ENCODE assay signal across 8 cellular contexts in genomic region chr9:19161257-19162025, GRCh38. TPM values are rescaled to one million over a fixed set of nuclear protein-coding genes. Genes with fewer than 3 reads are reported as not detected.
DNase-seq lines count a peak whose midpoint lies in the region; FAIRE-seq and TF ChIP-seq lines count a peak whose summit lies in the region.

No MANE protein-coding gene starts in this region.

- no peaks in the 10 kb centered on the region for H3K79me2 ChIP-seq in endothelial cell of umbilical vein (ENCODE audit: control insufficient read depth, insufficient read depth, low read length)

- dilution Hi-C loops in endothelial cell of umbilical vein (cut with MboI; ENCODE audit: extremely low pct_ligation_motif_present, low sequenced_read_pairs): no loop called here

- FAIRE-seq in endothelial cell of umbilical vein (lab: Jason Lieb, UNC): peak; percentile 68

- no peaks in the 10 kb centered on the region for H3K36me3 ChIP-seq in CD4-positive, alpha-beta memory T cell (ENCODE audit: insufficient read depth, low read length)
- no peaks in the 10 kb centered on the region for H3K36me3 ChIP-seq in WERI-Rb-1
- H3K36me3 ChIP-seq in endothelial cell of umbilical vein (ENCODE audit: control insufficient read depth in 2 of 2, extremely low read depth in 1 of 2, insufficient read depth in 2 of 2, low read length in 2 of 2): no peaks in the 10 kb centered on the region
- no peaks in the 10 kb centered on the region for H3K36me3 ChIP-seq in neutrophil

- H3K4me1 Mint-ChIP-seq in CD4-positive, alpha-beta memory T cell: peaks cover 11 to 19% (median 14%) of the 10 kb centered on the region in 4 donors

- H3K9me1 ChIP-seq in endothelial cell of umbilical vein (replicated peaks; ENCODE audit: control insufficient read depth, extremely low read depth, insufficient read depth, low read length): no peaks in the 10 kb centered on the region

- H3K4me1 ChIP-seq in CD4-positive, alpha-beta memory T cell (ENCODE audit: insufficient read depth, low read length): peaks cover 18% of the 10 kb centered on the region
- peaks cover 11% of the 10 kb centered on the region for H3K4me1 ChIP-seq in endothelial cell of umbilical vein (ENCODE audit: control insufficient read depth, extremely low read depth, insufficient read depth, low read length)
- H3K4me1 ChIP-seq in neutrophil (ENCODE audit: control insufficient read depth in 1 of 2, insufficient read depth in 1 of 2, low read depth in 1 of 2, low read length in 1 of 2): peaks cover 16 to 18% of the 10 kb centered on the region in 2 experiments

- H3K9ac ChIP-seq in endothelial cell of umbilical vein (replicated peaks; ENCODE audit: extremely low read depth, insufficient read depth, low read length): no peak overlapping the region

- no peak for TF ChIP-seq POLR2A in endothelial cell of umbilical vein (IDR thresholded peaks at IDR 0.05; ENCODE audit: low read depth, low read length)

- no peak overlapping the region for H2AFZ ChIP-seq in endothelial cell of umbilical vein (ENCODE audit: low read depth, low read length)

- H3K4me3 ChIP-seq in CD4-positive, alpha-beta memory T cell (ENCODE audit: low read length in 2 of 2): no peak overlapping the region
- H3K4me3 ChIP-seq in WERI-Rb-1 (ENCODE audit: low read depth, low read length) (no peak overlapping the region), endothelial cell of umbilical vein (replicated peaks in 1 of 3; ENCODE audit: insufficient read depth in 1 of 3, low read depth in 1 of 3, low read length in 3 of 3) (no peak overlapping the region), neutrophil (ENCODE audit: low read depth in 1 of 2, low read length in 1 of 2) (no peak overlapping the region)

- no peaks in the 10 kb centered on the region for H4K20me1 ChIP-seq in endothelial cell of umbilical vein (replicated peaks; ENCODE audit: control insufficient read depth, extremely low read depth, insufficient read depth, low read length)

- no peaks in the 10 kb centered on the region for H3K27me3 ChIP-seq in CD4-positive, alpha-beta memory T cell (ENCODE audit: insufficient read depth, low read length)
- H3K27me3 ChIP-seq in WERI-Rb-1 (ENCODE audit: insufficient read depth, low read depth, severe bottlenecking) (no peaks in the 10 kb centered on the region), endothelial cell of umbilical vein (ENCODE audit: control insufficient read depth in 2 of 2, insufficient read depth in 2 of 2, low read length in 2 of 2) (no peaks in the 10 kb centered on the region), neutrophil (no peaks in the 10 kb centered on the region)

- BruUV-seq in endothelial cell of umbilical vein (replicated peaks; lab: Mats Ljungman, UMichigan): no TSS peak

- CTCF ChIA-PET in CD4-positive, alpha-beta memory T cell (lab: Charles Lee; ENCODE audit: partially characterized antibody): interaction anchor here (0.6 to 1.8 kb wide), 6 partner anchors 10 to 296 kb away, joined by 3 to 5 read pairs (median 4); no protein-coding TSS in a partner anchor
- CTCF ChIA-PET in endothelial cell of umbilical vein (lab: Charles Lee) (interaction anchor here (0.6 to 4.7 kb wide), 4 partner anchors 10 to 112 kb away, joined by 3 to 13 read pairs (median 4); partner anchors contain the start of gene RRAGA), HEK293T (lab: Yijun Ruan, JAX) (interaction anchor here (0.7 kb wide), 1 partner anchor 22 kb away, joined by 3 read pairs; no protein-coding TSS in a partner anchor)

- peak overlapping the region in 7 of 8 donors; percentile 56 to 75 (median 67) for H3K4me3 Mint-ChIP-seq in CD4-positive, alpha-beta memory T cell

- TF ChIP-seq CTCF in GM20000 (IDR thresholded peaks at IDR 0.05; ENCODE audit: extremely low read depth, missing control alignments): no peak
- TF ChIP-seq CTCF in WERI-Rb-1 (IDR thresholded peaks at IDR 0.05; ENCODE audit: low read depth, low read length): no peak
- TF ChIP-seq CTCF in endothelial cell of umbilical vein (IDR thresholded peaks at IDR 0.05; ENCODE audit: extremely low read depth in 1 of 2, insufficient read depth in 1 of 2, low read depth in 1 of 2, low read length in 2 of 2): no peak
- no peak for TF ChIP-seq CTCF in neutrophil (IDR thresholded peaks at IDR 0.05)

- H3K9me3 ChIP-seq in CD4-positive, alpha-beta memory T cell (ENCODE audit: control insufficient read depth in 1 of 2, low read length in 2 of 2): no peaks in the 10 kb centered on the region
- H3K9me3 ChIP-seq in WERI-Rb-1 (ENCODE audit: severe bottlenecking) (no peaks in the 10 kb centered on the region), endothelial cell of umbilical vein (replicated peaks; ENCODE audit: control insufficient read depth, insufficient read depth, low read length) (no peaks in the 10 kb centered on the region), neutrophil (no peaks in the 10 kb centered on the region)

- peak overlapping the region; percentile 52 for H3K27ac ChIP-seq in CD4-positive, alpha-beta memory T cell (ENCODE audit: low read depth, low read length)
- H3K27ac ChIP-seq in WERI-Rb-1 (no peak overlapping the region), endothelial cell of umbilical vein (ENCODE audit: insufficient read depth, low read depth, low read length) (no peak overlapping the region), neutrophil (peak overlapping the region; percentile 78)

- peak overlapping the region; percentile 73 to 96 (median 89) for H3K27ac Mint-ChIP-seq in CD4-positive, alpha-beta memory T cell

- POLR2A ChIA-PET in CD4-positive, alpha-beta memory T cell (lab: Charles Lee; ENCODE audit: partially characterized antibody): interaction anchor here (1.0 to 4.1 kb wide), 9 partner anchors 10 to 113 kb away, joined by 3 to 20 read pairs (median 7); partner anchors contain the start of gene RRAGA
- POLR2A ChIA-PET in endothelial cell of umbilical vein (lab: Charles Lee): no interaction called here
- POLR2A ChIA-PET in HEK293T (lab: Yijun Ruan, JAX): no interaction called here

- H3K4me2 ChIP-seq in endothelial cell of umbilical vein (ENCODE audit: insufficient read depth, low read length): peak overlapping the region; percentile 7

- intact Hi-C loops in CD4-positive, alpha-beta memory T cell (cut with micrococcal nuclease): loop anchor here (1.0 kb wide), 1 partner anchor 34 kb away; the partner anchor contains the start of gene PLIN2
- intact Hi-C loops in endothelial cell of umbilical vein (cut with micrococcal nuclease): loop anchor here (1.0 kb wide), 1 partner anchor 33 kb away; no protein-coding TSS in a partner anchor

- no peaks in the 10 kb centered on the region for H3K27me3 Mint-ChIP-seq in CD4-positive, alpha-beta memory T cell

- H3K36me3 Mint-ChIP-seq in CD4-positive, alpha-beta memory T cell: no peaks in the 10 kb centered on the region

- peak; percentile 50 to 75 (median 60) for DNase-seq in CD4-positive, alpha-beta memory T cell
- DNase-seq in GM20000 (ENCODE audit: low spot score) (peak; percentile 51), HT-29 (ENCODE audit: low spot score) (peak; percentile 89), WERI-Rb-1 (peak; percentile 27), endothelial cell of umbilical vein (ENCODE audit: low read depth, low spot score) (peak; percentile 82), HEK293T (ENCODE audit: extremely low spot score) (no peak), DMS79 (lab: John Stamatoyannopoulos, UW) (no peak)

- no peaks in the 10 kb centered on the region for H3K9me3 Mint-ChIP-seq in CD4-positive, alpha-beta memory T cell

TF ChIP-seq in endothelial cell of umbilical vein, 7 proteins besides CTCF, POLR2A, EP300 and RAD21 (continues in another document):
- TF ChIP-seq MAX (IDR thresholded peaks at IDR 0.05; ENCODE audit: insufficient read depth, insufficient read length): no peak
- no peak for TF ChIP-seq EZH2 (IDR thresholded peaks at IDR 0.05; ENCODE audit: borderline replicate concordance, low read depth, low read length, severe bottlenecking)
- no peak for TF ChIP-seq MYC (IDR thresholded peaks at IDR 0.05; ENCODE audit: low read depth, low read length)

TF ChIP-seq in HEK293T, 16 proteins besides CTCF, POLR2A, EP300 and RAD21 (continues in another document):
- TF ChIP-seq BHLHE40 (IDR thresholded peaks at IDR 0.05; ENCODE audit: borderline replicate concordance) (no peak), ZNF384 (IDR thresholded peaks at IDR 0.05) (no peak), L3MBTL2 (conservative IDR thresholded peaks at IDR 0.05) (no peak), LEF1 (IDR thresholded peaks at IDR 0.05; ENCODE audit: borderline replicate concordance) (no peak), TARDBP (IDR thresholded peaks at IDR 0.05) (no peak), CTBP1 (IDR thresholded peaks at IDR 0.05; ENCODE audit: borderline replicate concordance) (no peak), ELF4 (IDR thresholded peaks at IDR 0.05) (no peak), NFRKB (IDR thresholded peaks at IDR 0.05) (no peak)

RNA-seq across cellular contexts. Expression of gene PLIN2, which starts 34.1 kb away (rescaled TPM):
- total RNA-seq in CD4-positive, alpha-beta memory T cell: 10 to 100 TPM; 52.6 to 57.7 TPM
- 100 to 1,000 TPM; 102 to 148 TPM for polyA plus RNA-seq in CD4-positive, alpha-beta memory T cell
- total RNA-seq in HT-29 (2014; rRNA removed; shearing (Covaris generic)): 7.2 and 8.9 TPM in 2 replicates
- total RNA-seq in endothelial cell of umbilical vein: 44.7 and 45.5 TPM in 2 replicates
- 76.8 and 95.0 TPM in 2 replicates for polyA plus RNA-seq in endothelial cell of umbilical vein
- polyA plus RNA-seq in endothelial cell of umbilical vein (2011; cell fraction: cytosol; rRNA removed): 88.0 and 92.2 TPM in 2 replicates
- polyA plus RNA-seq in endothelial cell of umbilical vein (2011; cell fraction: nucleus; rRNA removed): 45.9 and 46.6 TPM in 2 replicates
- 79.0 and 81.8 TPM in 2 replicates for polyA plus RNA-seq in endothelial cell of umbilical vein (2012)
- 118 and 123 TPM in 2 replicates for polyA minus RNA-seq in endothelial cell of umbilical vein
- 4.2 TPM for polyA minus RNA-seq in endothelial cell of umbilical vein (2011; cell fraction: cytosol; rRNA and poly(A)+ RNA removed)
- 27.9 and 36.1 TPM in 2 replicates for polyA minus RNA-seq in endothelial cell of umbilical vein (2011; cell fraction: nucleus; rRNA and poly(A)+ RNA removed)

RNA-seq across cellular contexts. Expression of gene HAUS6, which starts 58.7 kb away (rescaled TPM):
- total RNA-seq in CD4-positive, alpha-beta memory T cell: 10 to 100 TPM; 19.4 to 20.9 TPM
- 1 to 10 TPM; 6.7 to 7.6 TPM for polyA plus RNA-seq in CD4-positive, alpha-beta memory T cell
- total RNA-seq in HT-29 (2014; rRNA removed; shearing (Covaris generic)): 9.8 and 9.9 TPM in 2 replicates
- total RNA-seq in endothelial cell of umbilical vein: 18.9 and 19.6 TPM in 2 replicates
- 3.5 and 4.5 TPM in 2 replicates for polyA plus RNA-seq in endothelial cell of umbilical vein
- polyA plus RNA-seq in endothelial cell of umbilical vein (2011; cell fraction: cytosol; rRNA removed): 5.9 and 6.4 TPM in 2 replicates
- 10.1 and 13.1 TPM in 2 replicates for polyA plus RNA-seq in endothelial cell of umbilical vein (2011; cell fraction: nucleus; rRNA removed)
- polyA plus RNA-seq in endothelial cell of umbilical vein (2012): 13.1 and 16.9 TPM in 2 replicates
- 8.0 and 8.1 TPM in 2 replicates for polyA minus RNA-seq in endothelial cell of umbilical vein
- polyA minus RNA-seq in endothelial cell of umbilical vein (2011; cell fraction: cytosol; rRNA and poly(A)+ RNA removed): 17.8 TPM
- polyA minus RNA-seq in endothelial cell of umbilical vein (2011; cell fraction: nucleus; rRNA and poly(A)+ RNA removed): 8.1 and 10.0 TPM in 2 replicates

Comparison
In these comparisons a context has a peak if more than half of its experiments do, and no peak if none do; other contexts are left out.
1. DNase-seq: peak in CD4-positive, alpha-beta memory T cell (5 of 5), GM20000 (single experiment), HT-29 (single experiment), WERI-Rb-1 (single experiment) and endothelial cell of umbilical vein (single experiment); none in HEK293T (single experiment) and DMS79 (single experiment).
2. H3K27ac ChIP-seq: peak in CD4-positive, alpha-beta memory T cell (single experiment) and neutrophil (single experiment); none in WERI-Rb-1 (single experiment) and endothelial cell of umbilical vein (single experiment).